32 cellular contexts compared by ENCODE assay signal in genomic region chr5:178762391-178762790, GRCh38.
"Had no signal": no experiment of that assay in that cellular context is flagged by ENCODE, and none has a peak within 500 bp of the region (broad histone marks: within the 10 kb centered on the region; RNA-seq: fewer than 3 reads in every experiment).

No MANE protein-coding gene starts in this region.

- DNase-seq: activated CD4-positive, alpha-beta T cell treated with anti-CD3 and anti-CD28 coated beads, Interleukin-2, amount 10 ng/mL, durations not matched to agents 24 days and 14 days; activated CD4-positive, alpha-beta T cell treated with anti-CD3 and anti-CD28 coated beads, Interleukin-2, amount 50 U/mL, for 4 hours; activated CD8-positive, alpha-beta T cell treated with anti-CD3 and anti-CD28 coated beads for 36 hours; activated gamma-delta T cell treated with Interleukin-2 at 50 U/mL for 16 hours; activated naive CD4-positive, alpha-beta T cell treated with anti-CD3 and anti-CD28 coated beads for 36 hours; activated T-cell treated with anti-CD3 and anti-CD28 coated beads, Interleukin-2, amount 50 U/mL, for 1 hour; activated T-cell treated with anti-CD3 and anti-CD28 coated beads, Interleukin-2, amount 50 U/mL, for 72 hours; body of pancreas; caudate nucleus; Karpas-422; KBM-7; MM.1S; MV-4-11; NCI-H1092; NCI-H1436 treated with DMSO at 0.1 percent for 48 hours; NCI-H1694 treated with DMSO at 0.1 percent for 48 hours; NCI-H2029; NCI-H345; NCI-H526; NCI-H748 treated with DMSO at 0.1 percent for 48 hours; PC-9; SHP77; SJCRH30; T1000; WERI-Rb-1 had no signal

- H3K36me3 Mint-ChIP-seq: activated naive CD4-positive, alpha-beta T cell treated with anti-CD3 and anti-CD28 coated beads, Interleukin-2, amount 50 U/mL, for 72 hours had no signal

- H2AFZ ChIP-seq: PC-9 had no signal

- H3K9me3 Mint-ChIP-seq: activated CD4-positive, alpha-beta T cell treated with anti-CD3 and anti-CD28 coated beads, Interleukin-2, amount 10 ng/mL, durations not matched to agents 24 days and 14 days; activated CD8-positive, alpha-beta T cell treated with anti-CD3 and anti-CD28 coated beads for 36 hours; activated T-helper 17 cell treated with anti-CD3 and anti-CD28 coated beads, Interleukin-2, amount 50 U/mL, for 72 hours had no signal

- H3K36me3 ChIP-seq: adrenal gland, breast epithelium, SJCRH30, WERI-Rb-1 had no signal

- H3K27ac Mint-ChIP-seq: activated CD4-positive, alpha-beta T cell treated with anti-CD3 and anti-CD28 coated beads, Interleukin-2, amount 10 ng/mL, durations not matched to agents 24 days and 14 days; activated CD8-positive, alpha-beta T cell treated with anti-CD3 and anti-CD28 coated beads for 36 hours; activated naive CD4-positive, alpha-beta T cell treated with anti-CD3 and anti-CD28 coated beads for 36 hours; activated naive CD4-positive, alpha-beta T cell treated with anti-CD3 and anti-CD28 coated beads, Interleukin-2, amount 50 U/mL, for 72 hours; activated T-cell treated with anti-CD3 and anti-CD28 coated beads, Interleukin-2, amount 50 U/mL, for 72 hours; activated T-helper 17 cell treated with anti-CD3 and anti-CD28 coated beads, Interleukin-2, amount 50 U/mL, for 72 hours had no signal

- ATAC-seq: activated CD8-positive, alpha-beta T cell treated with anti-CD3 and anti-CD28 coated beads for 36 hours; activated naive CD4-positive, alpha-beta T cell treated with anti-CD3 and anti-CD28 coated beads, Interleukin-2, amount 50 U/mL, for 72 hours; activated T-cell treated with anti-CD3 and anti-CD28 coated beads, Interleukin-2, amount 50 U/mL, for 72 hours; activated T-helper 17 cell treated with anti-CD3 and anti-CD28 coated beads, Interleukin-2, amount 50 U/mL, for 72 hours; body of pancreas had no signal

- H3K4me1 ChIP-seq: adrenal gland, body of pancreas, breast epithelium, SJCRH30 had no signal

- H3K4me3 Mint-ChIP-seq: activated CD4-positive, alpha-beta T cell treated with anti-CD3 and anti-CD28 coated beads, Interleukin-2, amount 10 ng/mL, durations not matched to agents 24 days and 14 days; activated CD8-positive, alpha-beta T cell treated with anti-CD3 and anti-CD28 coated beads for 36 hours; activated naive CD4-positive, alpha-beta T cell treated with anti-CD3 and anti-CD28 coated beads for 36 hours; activated T-cell treated with anti-CD3 and anti-CD28 coated beads, Interleukin-2, amount 50 U/mL, for 72 hours; activated T-helper 17 cell treated with anti-CD3 and anti-CD28 coated beads, Interleukin-2, amount 50 U/mL, for 72 hours had no signal

- H3K27me3 ChIP-seq: adrenal gland, body of pancreas, breast epithelium, SJCRH30 had no signal

- FAIRE-seq: astrocyte, RCC 7860 had no signal

- H3K4me1 Mint-ChIP-seq: activated CD4-positive, alpha-beta T cell treated with anti-CD3 and anti-CD28 coated beads, Interleukin-2, amount 10 ng/mL, durations not matched to agents 24 days and 14 days; activated T-helper 17 cell treated with anti-CD3 and anti-CD28 coated beads, Interleukin-2, amount 50 U/mL, for 72 hours had no signal

- H3K27ac ChIP-seq: adrenal gland, body of pancreas, breast epithelium, PC-9, SJCRH30, SK-N-MC, WERI-Rb-1 had no signal

- H3K4me2 ChIP-seq: PC-9 had no signal

- H3K27me3 Mint-ChIP-seq: activated CD4-positive, alpha-beta T cell treated with anti-CD3 and anti-CD28 coated beads, Interleukin-2, amount 10 ng/mL, durations not matched to agents 24 days and 14 days; activated CD8-positive, alpha-beta T cell treated with anti-CD3 and anti-CD28 coated beads for 36 hours; activated T-helper 17 cell treated with anti-CD3 and anti-CD28 coated beads, Interleukin-2, amount 50 U/mL, for 72 hours had no signal

- H3K4me3 ChIP-seq: adrenal gland, body of pancreas, breast epithelium, PC-9, SJCRH30, SK-N-MC had no signal

- H3K9me3 ChIP-seq: adrenal gland, body of pancreas, breast epithelium, SJCRH30 had no signal
